Comparison of ENCODE assay signal across 8 cellular contexts in the genomic region with DNA sequence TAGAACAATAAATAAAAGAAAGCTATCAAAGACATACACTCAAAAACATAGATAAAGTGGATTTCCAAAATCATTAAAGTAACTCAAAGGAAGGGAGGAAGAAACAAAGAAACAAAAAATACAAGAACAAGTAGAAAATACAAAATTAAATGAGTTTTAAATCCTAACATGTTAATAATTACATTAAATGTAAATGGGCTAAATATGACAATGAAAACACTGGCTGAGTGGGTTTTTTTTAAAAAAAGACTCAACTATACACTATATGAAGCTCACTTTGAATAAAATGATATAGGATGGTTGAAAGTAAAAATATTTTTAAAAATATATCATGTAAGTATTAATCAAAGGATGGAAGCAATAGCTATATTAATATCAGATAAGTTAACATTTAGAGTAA.
"Had no signal": no experiment of that assay in that cellular context is flagged by ENCODE, and none has a peak within 500 bp of the region (broad histone marks: within the 10 kb centered on the region; RNA-seq: fewer than 3 reads in every experiment).

No MANE protein-coding gene starts in this region.

- FAIRE-seq: G401.6, GM12878, GM12891, GM12892, GM18507, GM19239 had no signal

- H3K4me3 ChIP-seq: GM12878 had no signal

- DNase-seq: GDM1, GF-D8 had no signal

- ATAC-seq: GM12878 had no signal
